20 cellular contexts compared by ENCODE assay signal in genomic region chr12:8702159-8702558, GRCh38. TPM values are rescaled to one million over a fixed set of nuclear protein-coding genes. Genes with fewer than 3 reads are reported as not detected.
DNase-seq lines count a peak whose midpoint lies in the region; ATAC-seq and TF ChIP-seq lines count a peak whose summit lies in the region.
"Had no signal": no experiment of that assay in that cellular context is flagged by ENCODE, and none has a peak within 500 bp of the region (broad histone marks: within the 10 kb centered on the region; RNA-seq: fewer than 3 reads in every experiment).

No MANE protein-coding gene starts in this region.

- H3K27me3 ChIP-seq in left ventricle myocardium inferior (ENCODE audit: low read depth) (no peaks in the 10 kb centered on the region), right cardiac atrium (ENCODE audit: control insufficient read depth, insufficient read depth) (no peaks in the 10 kb centered on the region), subcutaneous abdominal adipose tissue (ENCODE audit: control insufficient read depth in 5 of 5, insufficient read depth in 4 of 5, low read length in 5 of 5) (no peaks in the 10 kb centered on the region), vagina (no peaks in the 10 kb centered on the region), MM.1S (replicated peaks; ENCODE audit: insufficient read depth, low read length) (peaks cover 22% of the 10 kb centered on the region)

- no peak overlapping the region for H2AFZ ChIP-seq in MM.1S (ENCODE audit: low read length)

- no peaks in the 10 kb centered on the region for H3K36me3 ChIP-seq in left ventricle myocardium inferior
- H3K36me3 ChIP-seq in subcutaneous abdominal adipose tissue (ENCODE audit: control insufficient read depth in 5 of 5, insufficient read depth in 5 of 5, low read length in 5 of 5) = peaks cover 0 to under 1% (median 0%) of the 10 kb centered on the region in 5 donors
- no peaks in the 10 kb centered on the region for H3K36me3 ChIP-seq in vagina
- no peaks in the 10 kb centered on the region for H3K36me3 ChIP-seq in MM.1S (replicated peaks; ENCODE audit: insufficient read depth, low read length)

- no peak for DNase-seq in left ventricle myocardium inferior
- no peak for DNase-seq in right cardiac atrium
- DNase-seq in coronary artery (ENCODE audit: low spot score) = no peak
- no peak for DNase-seq in vagina (ENCODE audit: extremely low spot score in 2 of 2)
- no peak for DNase-seq in MM.1S
- DNase-seq: DND-41; H7; MV-4-11; NCI-H1694 treated with DMSO at 0.1 percent for 48 hours; NCI-H510A; NCI-H748 treated with DMSO at 0.1 percent for 48 hours; NK-92 treated with Interleukin-12 subunit alpha and Interleukin-12 subunit beta, amount 100 ng/mL, for 24 hours; RPMI8226; SIG-M5 had no signal

- TF ChIP-seq CTCF in left ventricle myocardium inferior (IDR thresholded peaks at IDR 0.05; ENCODE audit: borderline replicate concordance) (no peak), coronary artery (IDR thresholded peaks at IDR 0.05) (no peak), vagina (IDR thresholded peaks at IDR 0.05) (no peak), MM.1S (IDR thresholded peaks at IDR 0.05; ENCODE audit: low read length) (no peak)

- H3K27ac ChIP-seq in left ventricle myocardium inferior (replicated peaks) (peak overlapping the region; percentile 56), right cardiac atrium (ENCODE audit: low read length) (no peak overlapping the region), coronary artery (peak overlapping the region; percentile 73 to 100), subcutaneous abdominal adipose tissue (ENCODE audit: low read depth, low read length) (peak overlapping the region; percentile 91), vagina (peak overlapping the region; percentile 11), MM.1S (ENCODE audit: low read length) (no peak overlapping the region)
- H3K27ac ChIP-seq: 22Rv1 had no signal

- no peak overlapping the region for H3K4me2 ChIP-seq in MM.1S (ENCODE audit: low read depth, low read length)

- intact Hi-C loops in left ventricle myocardium inferior (cut with micrococcal nuclease) (no loop called here), right cardiac atrium (cut with DNase I) (no loop called here), vagina (cut with DNase I) (no loop called here)

- H3K9me3 ChIP-seq in left ventricle myocardium inferior (replicated peaks) = no peaks in the 10 kb centered on the region
- no peaks in the 10 kb centered on the region for H3K9me3 ChIP-seq in right cardiac atrium (ENCODE audit: control insufficient read depth, low read length)
- H3K9me3 ChIP-seq in subcutaneous abdominal adipose tissue (ENCODE audit: control insufficient read depth in 5 of 5, low read length in 5 of 5) = no peaks in the 10 kb centered on the region
- H3K9me3 ChIP-seq in vagina = no peaks in the 10 kb centered on the region
- H3K9me3 ChIP-seq in MM.1S (replicated peaks; ENCODE audit: insufficient read depth, low read length) = no peaks in the 10 kb centered on the region

- no peaks in the 10 kb centered on the region for H3K9me2 ChIP-seq in MM.1S (replicated peaks; ENCODE audit: insufficient read depth, low read length)

- no peak for TF ChIP-seq POLR2A in vagina (IDR thresholded peaks at IDR 0.05)

- peaks cover 2% of the 10 kb centered on the region; the same call in 1 of the 2 replicates for H3F3A ChIP-seq in MM.1S (ENCODE audit: insufficient read depth, low read length)

- ATAC-seq in right cardiac atrium (no peak), GM21786 (IDR thresholded peaks at IDR 0.05; ENCODE audit: unreplicated experiment) (no peak), HG03521 (IDR thresholded peaks at IDR 0.05; ENCODE audit: unreplicated experiment) (no peak)

- H3K4me3 ChIP-seq in left ventricle myocardium inferior (no peak overlapping the region), right cardiac atrium (ENCODE audit: low read length) (no peak overlapping the region), coronary artery (peak overlapping the region; percentile 4), subcutaneous abdominal adipose tissue (ENCODE audit: low read depth in 1 of 5, low read length in 5 of 5) (no peak overlapping the region), vagina (no peak overlapping the region), MM.1S (ENCODE audit: low read length) (no peak overlapping the region)

- WGBS in right cardiac atrium = 59% methylated on average over 4 of the region's 4 CpGs

- peaks cover 55% of the 10 kb centered on the region for H3K4me1 ChIP-seq in left ventricle myocardium inferior
- H3K4me1 ChIP-seq in right cardiac atrium (ENCODE audit: control insufficient read depth, insufficient read depth, low read length) = peaks cover 3% of the 10 kb centered on the region
- H3K4me1 ChIP-seq in subcutaneous abdominal adipose tissue (ENCODE audit: control insufficient read depth in 5 of 5, insufficient read depth in 5 of 5, low read length in 5 of 5) = peaks cover 0 to 48% (median 43%) of the 10 kb centered on the region in 5 donors
- peaks cover 37% of the 10 kb centered on the region for H3K4me1 ChIP-seq in vagina
- H3K4me1 ChIP-seq in MM.1S (ENCODE audit: low read length) = no peaks in the 10 kb centered on the region

- H3K9ac ChIP-seq in subcutaneous abdominal adipose tissue (ENCODE audit: low read length in 5 of 5) = no peak overlapping the region
- H3K9ac ChIP-seq in MM.1S (ENCODE audit: low read length) = no peak overlapping the region

- H3K79me2 ChIP-seq in MM.1S (ENCODE audit: low read length) = no peaks in the 10 kb centered on the region

- no peaks in the 10 kb centered on the region for H4K20me1 ChIP-seq in MM.1S (ENCODE audit: insufficient read depth, low read length)

RNA-seq across cellular contexts. Expression of gene RIMKLB, which starts 4.4 kb away (rescaled TPM):
- 14.0 TPM for total RNA-seq in left ventricle myocardium inferior
- total RNA-seq in right cardiac atrium = 10 to 100 TPM; 11.3 to 17.6 (median 15.3) TPM
- 12.0 TPM for polyA plus RNA-seq in right cardiac atrium
- 44.7 TPM for total RNA-seq in vagina

RNA-seq across cellular contexts. Expression of gene MFAP5, which starts 39.5 kb away (rescaled TPM):
- 55.8 TPM for total RNA-seq in left ventricle myocardium inferior
- total RNA-seq in right cardiac atrium = 10 to 100 TPM; 13.5 to 44.5 (median 22.6) TPM
- 49.4 TPM for polyA plus RNA-seq in right cardiac atrium
- total RNA-seq in vagina = 159 TPM
- total RNA-seq: G401 had no signal
- polyA plus RNA-seq: CD14-positive monocyte had no signal

Comparison
In these comparisons a context has a peak if more than half of its experiments do, and no peak if none do; other contexts are left out.
1. H3K27ac ChIP-seq: peak in left ventricle myocardium inferior (single experiment), coronary artery (2 of 2), subcutaneous abdominal adipose tissue (single experiment) and vagina (single experiment); none in right cardiac atrium (single experiment) and MM.1S (single experiment).